ENCODE assay signal across 18 cellular contexts in genomic region chr4:26786916-26787315, GRCh38.
A peak's percentile ranks its signal among the peaks of the same experiment; 100 is the strongest.
DNase-seq lines count a peak whose midpoint lies in the region; ATAC-seq, FAIRE-seq and TF ChIP-seq lines count a peak whose summit lies in the region.
"Had no signal": no experiment of that assay in that cellular context is flagged by ENCODE, and none has a peak within 500 bp of the region (broad histone marks: within the 10 kb centered on the region; RNA-seq: fewer than 3 reads in every experiment).

No MANE protein-coding gene starts in this region.

- CTCF ChIA-PET in GM12878 (lab: Yijun Ruan, JAX) = interaction anchor here (1.6 to 2.9 kb wide), 3 partner anchors 49 to 223 kb away, joined by 5 to 19 read pairs (median 9); no protein-coding TSS in a partner anchor
- CTCF ChIA-PET in activated CD8-positive, alpha-beta memory T cell treated with anti-CD3 and anti-CD28 coated beads, Interleukin-2, amount 10 ng/mL, durations not matched to agents 7 days and 5 days (lab: Charles Lee) = interaction anchor here (1.5 kb wide), 1 partner anchor 216 kb away, joined by 3 read pairs; no protein-coding TSS in a partner anchor

- H3K4me2 ChIP-seq in GM12878 (ENCODE audit: control insufficient read depth, insufficient read depth) = no peak overlapping the region

- TF ChIP-seq CTCF in heart right ventricle (IDR thresholded peaks at IDR 0.05) (no peak), GM12878 (IDR thresholded peaks at IDR 0.05 in 2 of 3, conservative IDR thresholded peaks at IDR 0.05 in 1 of 3; ENCODE audit: control insufficient read depth in 2 of 3, extremely low read depth in 1 of 3, insufficient read depth in 1 of 3, low read depth in 3 of 3, low read length in 3 of 3) (no peak), dorsolateral prefrontal cortex (IDR thresholded peaks at IDR 0.05 in 54 of 56, conservative IDR thresholded peaks at IDR 0.05 in 2 of 56; ENCODE audit: low read depth in 1 of 56, partially characterized antibody in 56 of 56) (no peak), GM20000 (IDR thresholded peaks at IDR 0.05; ENCODE audit: extremely low read depth, missing control alignments) (no peak)

- H3K27me3 ChIP-seq in heart right ventricle = no peaks in the 10 kb centered on the region
- no peaks in the 10 kb centered on the region for H3K27me3 ChIP-seq in right cardiac atrium (ENCODE audit: control insufficient read depth, insufficient read depth)
- no peaks in the 10 kb centered on the region for H3K27me3 ChIP-seq in GM12878 (replicated peaks in 1 of 2; ENCODE audit: control insufficient read depth in 2 of 2, insufficient read depth in 2 of 2, low read length in 1 of 2)
- H3K27me3 ChIP-seq in dorsolateral prefrontal cortex = no peaks in the 10 kb centered on the region
- H3K27me3 ChIP-seq: cardiac muscle cell, Peyer's patch, upper lobe of right lung had no signal

- FAIRE-seq in GM12878 (lab: Jason Lieb, UNC) = no peak
- FAIRE-seq: kidney had no signal

- no peak for DNase-seq in heart right ventricle
- no peak for DNase-seq in right cardiac atrium
- peak; percentile 40 to 66 for DNase-seq in NOMO-1 (lab: John Stamatoyannopoulos, UW; ENCODE audit: unreplicated experiment in 2 of 2)
- DNase-seq in GM12878 (ENCODE audit: low read depth, low spot score) = no peak
- DNase-seq in SHP77 (lab: John Stamatoyannopoulos, UW) = no peak
- DNase-seq in activated CD8-positive, alpha-beta memory T cell treated with anti-CD3 and anti-CD28 coated beads, Interleukin-2, amount 10 ng/mL, durations not matched to agents 7 days and 5 days = no peak
- no peak for DNase-seq in dorsolateral prefrontal cortex
- DNase-seq in GM20000 (ENCODE audit: low spot score) = no peak
- DNase-seq: mesendoderm; NCI-H2029; NCI-H524 treated with DMSO at 0.1 percent for 48 hours; Peyer's patch; stimulated activated naive CD4-positive, alpha-beta T cell treated with Interleukin-2 at 50 U/mL for 16 hours; upper lobe of right lung had no signal

- H3K4me1 ChIP-seq in heart right ventricle (peaks cover 2 to 40% (median 25%) of the 10 kb centered on the region in 9 donors), right cardiac atrium (ENCODE audit: control insufficient read depth, insufficient read depth, low read length) (peaks cover 4% of the 10 kb centered on the region), GM12878 (ENCODE audit: control insufficient read depth, insufficient read depth, low read length) (peaks cover 7% of the 10 kb centered on the region)

- H3K4me3 Mint-ChIP-seq in activated CD8-positive, alpha-beta memory T cell treated with anti-CD3 and anti-CD28 coated beads, Interleukin-2, amount 10 ng/mL, durations not matched to agents 7 days and 5 days = no peak overlapping the region
- H3K4me3 Mint-ChIP-seq: T-helper 1 cell treated with Interleukin-12 subunit alpha and Interleukin-12 subunit beta and Interleukin-4 antibody, amounts not matched to agents 30 μg/mL and 1 μg/mL, for 36 hours had no signal

- H3K36me3 ChIP-seq in heart right ventricle = no peaks in the 10 kb centered on the region
- H3K36me3 ChIP-seq in GM12878 (ENCODE audit: control insufficient read depth in 2 of 2, insufficient read depth in 2 of 2, low read length in 1 of 2) = no peaks in the 10 kb centered on the region
- H3K36me3 ChIP-seq: cardiac muscle cell, Peyer's patch, upper lobe of right lung had no signal

- no peaks in the 10 kb centered on the region for H3K9me3 Mint-ChIP-seq in activated CD8-positive, alpha-beta memory T cell treated with anti-CD3 and anti-CD28 coated beads, Interleukin-2, amount 10 ng/mL, durations not matched to agents 7 days and 5 days (ENCODE audit: low read depth)
- H3K9me3 Mint-ChIP-seq: T-helper 1 cell treated with Interleukin-12 subunit alpha and Interleukin-12 subunit beta and Interleukin-4 antibody, amounts not matched to agents 30 μg/mL and 1 μg/mL, for 36 hours had no signal

- H3K9me3 ChIP-seq in heart right ventricle (no peaks in the 10 kb centered on the region), right cardiac atrium (ENCODE audit: control insufficient read depth, low read length) (no peaks in the 10 kb centered on the region), GM12878 (replicated peaks; ENCODE audit: control insufficient read depth, insufficient read depth, low read length) (no peaks in the 10 kb centered on the region)
- H3K9me3 ChIP-seq: Peyer's patch, upper lobe of right lung had no signal

- H3K36me3 Mint-ChIP-seq in activated CD8-positive, alpha-beta memory T cell treated with anti-CD3 and anti-CD28 coated beads, Interleukin-2, amount 10 ng/mL, durations not matched to agents 7 days and 5 days = peaks cover 3% of the 10 kb centered on the region

- H3K79me2 ChIP-seq in GM12878 (ENCODE audit: control insufficient read depth, insufficient read depth, low read length) = no peaks in the 10 kb centered on the region

- SMC1A ChIA-PET in GM12878 (lab: Charles Lee; ENCODE audit: uncharacterized antibody, unreplicated experiment) = interaction anchor here (0.6 to 1.6 kb wide), 6 partner anchors 42 to 487 kb away, joined by 3 to 6 read pairs (median 3); no protein-coding TSS in a partner anchor

- TF ChIP-seq RAD21 in GM12878 (IDR thresholded peaks at IDR 0.05; ENCODE audit: insufficient read depth, low read depth, low read length) = no peak

- H3K4me1 Mint-ChIP-seq in activated CD8-positive, alpha-beta memory T cell treated with anti-CD3 and anti-CD28 coated beads, Interleukin-2, amount 10 ng/mL, durations not matched to agents 7 days and 5 days = peaks cover 3% of the 10 kb centered on the region

- peak overlapping the region in 8 of 10 donors; percentile 15 to 68 (median 60) for H3K27ac ChIP-seq in heart right ventricle
- H3K27ac ChIP-seq in right cardiac atrium (ENCODE audit: low read length) = no peak overlapping the region
- no peak overlapping the region for H3K27ac ChIP-seq in GM12878 (ENCODE audit: control insufficient read depth, insufficient read depth)
- no peak overlapping the region for H3K27ac ChIP-seq in dorsolateral prefrontal cortex
- H3K27ac ChIP-seq: upper lobe of right lung had no signal

- H3K27ac Mint-ChIP-seq in activated CD8-positive, alpha-beta memory T cell treated with anti-CD3 and anti-CD28 coated beads, Interleukin-2, amount 10 ng/mL, durations not matched to agents 7 days and 5 days = no peak overlapping the region
- H3K27ac Mint-ChIP-seq: T-helper 1 cell treated with Interleukin-12 subunit alpha and Interleukin-12 subunit beta and Interleukin-4 antibody, amounts not matched to agents 30 μg/mL and 1 μg/mL, for 36 hours had no signal

- intact Hi-C loops in heart right ventricle (cut with DNase I) (loop anchor here in 7 of 10 donors (2.0 to 10.0 kb wide), 5 partner anchors 74 to 228 kb away; partner anchors contain the start of gene STIM2 (in 1 of the 7)), right cardiac atrium (cut with DNase I) (loop anchor here in 2 of 4 donors (5.0 to 10.0 kb wide), 2 partner anchors 220 to 228 kb away; no protein-coding TSS in a partner anchor), GM12878 (cut with micrococcal nuclease; ENCODE audit: unreplicated experiment) (no loop called here), dorsolateral prefrontal cortex (cut with DNase I) (no loop called here)

- in situ Hi-C loops in GM12878 (cut with MboI) = no loop called here

- POLR2A ChIA-PET in GM12878 (lab: Charles Lee) = no interaction called here

- TF ChIP-seq POLR2A in GM12878 (IDR thresholded peaks at IDR 0.05; ENCODE audit: low read depth, low read length) = no peak

- H3K4me3 ChIP-seq in heart right ventricle = no peak overlapping the region
- no peak overlapping the region for H3K4me3 ChIP-seq in right cardiac atrium (ENCODE audit: low read length)
- H3K4me3 ChIP-seq in GM12878 = no peak overlapping the region
- no peak overlapping the region for H3K4me3 ChIP-seq in dorsolateral prefrontal cortex
- H3K4me3 ChIP-seq: cardiac muscle cell, Peyer's patch, upper lobe of right lung had no signal

- peaks cover 2% of the 10 kb centered on the region for H3K27me3 Mint-ChIP-seq in activated CD8-positive, alpha-beta memory T cell treated with anti-CD3 and anti-CD28 coated beads, Interleukin-2, amount 10 ng/mL, durations not matched to agents 7 days and 5 days

- no peak overlapping the region for H2AFZ ChIP-seq in GM12878 (ENCODE audit: control insufficient read depth, low read depth, low read length)

- no peaks in the 10 kb centered on the region for H4K20me1 ChIP-seq in GM12878 (ENCODE audit: control insufficient read depth, insufficient read depth)

- ATAC-seq in heart right ventricle = no peak
- no peak for ATAC-seq in right cardiac atrium
- ATAC-seq in GM12878 = peak; percentile 37; the same call in 2 of the 3 replicates
- no peak for ATAC-seq in activated CD8-positive, alpha-beta memory T cell treated with anti-CD3 and anti-CD28 coated beads, Interleukin-2, amount 10 ng/mL, durations not matched to agents 7 days and 5 days
- ATAC-seq: activated CD4-positive, CD25-positive, alpha-beta regulatory T cell treated with anti-CD3 and anti-CD28 coated beads, Interleukin-2, amount 50 U/mL, for 24 hours had no signal

- RAD21 ChIA-PET in GM12878 (lab: Charles Lee; ENCODE audit: unreplicated experiment) = interaction anchor here (0.6 to 1.9 kb wide), 7 partner anchors 42 to 412 kb away, joined by 3 to 7 read pairs (median 3); no protein-coding TSS in a partner anchor

- no peak overlapping the region for H3K9ac ChIP-seq in GM12878 (ENCODE audit: control insufficient read depth, insufficient read depth, low read length)

- no peak for TF ChIP-seq EP300 in GM12878 (IDR thresholded peaks at IDR 0.05; ENCODE audit: borderline replicate concordance in 1 of 2, control insufficient read depth in 1 of 2, low read depth in 2 of 2, low read length in 2 of 2)

- WGBS in heart right ventricle, 2 donors = 75 to 82% methylated on average over 3 of the region's 3 CpGs
- WGBS in right cardiac atrium = 72% methylated on average over 3 of the region's 3 CpGs
- 50% methylated on average over 3 of the region's 3 CpGs for WGBS in GM12878 (ENCODE audit: insufficient coverage, insufficient replicate concordance, low lambda C conversion rate, missing lambda C conversion rate)

- BruUV-seq in GM12878 (replicated peaks; lab: Mats Ljungman, UMichigan) = no TSS peak

TF ChIP-seq in GM12878, 131 proteins besides CTCF, POLR2A, EP300 and RAD21:
- no peak for TF ChIP-seq EZH2 (IDR thresholded peaks at IDR 0.05; ENCODE audit: borderline replicate concordance, control insufficient read depth, low read depth, low read length)
- peak; percentile 45; the same call in 1 of the 2 replicates for TF ChIP-seq ZNF384 (IDR thresholded peaks at IDR 0.05; ENCODE audit: borderline replicate concordance, low read depth, low read length)

Comparison
In these comparisons a context has a peak if more than half of its experiments do, and no peak if none do; other contexts are left out.
1. H3K27ac ChIP-seq: peak in heart right ventricle (8 of 10); none in right cardiac atrium (single experiment), GM12878 (single experiment) and dorsolateral prefrontal cortex (0 of 59).
2. DNase-seq: peak in NOMO-1 (2 of 2); none in heart right ventricle (0 of 2), right cardiac atrium (0 of 3), GM12878 (single experiment), SHP77 (0 of 2), activated CD8-positive, alpha-beta memory T cell treated with anti-CD3 and anti-CD28 coated beads, Interleukin-2, amount 10 ng/mL, durations not matched to agents 7 days and 5 days (single experiment), dorsolateral prefrontal cortex (0 of 10) and GM20000 (single experiment).
3. intact Hi-C loops: an anchor here in heart right ventricle (2.0 to 10.0 kb wide); none called in GM12878 and dorsolateral prefrontal cortex.